ENCODE assay signal across 24 cellular contexts in the genomic region with DNA sequence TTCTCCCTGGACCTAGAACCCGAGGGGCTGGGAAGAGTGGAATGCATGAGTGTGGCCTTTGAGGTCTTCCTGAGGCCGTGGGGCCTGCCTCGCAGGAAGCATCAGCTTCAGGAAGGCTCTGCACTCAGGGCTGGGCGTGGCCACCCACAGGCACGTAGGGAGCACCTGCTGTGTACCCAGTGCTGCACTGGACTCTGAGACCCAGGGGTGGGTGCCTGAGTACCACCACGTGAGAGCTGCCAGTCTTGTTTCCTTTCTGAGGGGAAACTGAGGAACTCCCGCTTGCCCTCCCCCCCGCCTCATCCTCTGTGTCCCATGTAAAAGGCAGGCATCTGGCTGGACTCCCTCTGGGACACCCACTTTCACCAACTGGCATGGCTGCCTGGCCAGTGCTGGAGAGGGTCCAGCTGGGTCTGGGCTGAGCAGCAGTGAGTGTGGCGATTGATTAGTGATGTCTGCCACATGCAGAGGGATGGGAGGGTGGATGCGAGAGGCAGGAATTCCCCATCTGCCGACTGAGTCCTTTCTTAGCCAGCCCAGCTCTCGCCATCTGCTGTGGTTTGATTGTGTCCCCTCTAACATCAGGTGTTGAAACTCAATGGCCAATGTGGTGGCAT. TPM values are rescaled to one million over a fixed set of nuclear protein-coding genes. Genes with fewer than 3 reads are reported as not detected.
DNase-seq lines count a peak whose midpoint lies in the region; TF ChIP-seq lines count a peak whose summit lies in the region.
"Had no signal": no experiment of that assay in that cellular context is flagged by ENCODE, and none has a peak within 500 bp of the region (broad histone marks: within the 10 kb centered on the region; RNA-seq: fewer than 3 reads in every experiment).

No MANE protein-coding gene starts in this region.

- H4K91ac ChIP-seq in neuronal stem cell (ENCODE audit: low read depth, low read length, poor library complexity): no peak overlapping the region

- no peak overlapping the region for H3K27ac ChIP-seq in HEK293 (ENCODE audit: extremely low read depth, low read depth, low read length)
- H3K27ac ChIP-seq in neuronal stem cell (replicated peaks; ENCODE audit: low read length): no peak overlapping the region
- H3K27ac ChIP-seq in WERI-Rb-1: no peak overlapping the region
- H3K27ac ChIP-seq: A549; BLaER1 treated with 17β-estradiol and CSF1 and Interleukin-3, amounts not matched to agents 10 nM and 100 nM had no signal

- H2AK5ac ChIP-seq in neuronal stem cell (ENCODE audit: low read depth, low read length): peak overlapping the region; percentile 19

- no peak overlapping the region for H3K27ac Mint-ChIP-seq in chondrocyte (ENCODE audit: unreplicated experiment)
- H3K27ac Mint-ChIP-seq: CD14-positive monocyte; CD4-positive, alpha-beta T cell; GM23338; H9; HFFc6 had no signal

- H2BK12ac ChIP-seq in neuronal stem cell (ENCODE audit: low read length): peak overlapping the region; percentile 41

- H3K9me3 ChIP-seq in HEK293 (ENCODE audit: control insufficient read depth, insufficient read depth, low read depth, low read length) (no peaks in the 10 kb centered on the region), neuronal stem cell (replicated peaks in 1 of 2; ENCODE audit: control insufficient read depth in 2 of 2, insufficient read depth in 1 of 2, low read depth in 1 of 2, low read length in 2 of 2) (peaks cover 0 to 27% of the 10 kb centered on the region in 2 donors), WERI-Rb-1 (ENCODE audit: severe bottlenecking) (peaks cover 6% of the 10 kb centered on the region)
- H3K9me3 ChIP-seq: A549, BE2C had no signal

- no peak overlapping the region for H3K9ac ChIP-seq in neuronal stem cell (ENCODE audit: low read depth, low read length, poor library complexity)
- H3K9ac ChIP-seq: BLaER1 treated with 17β-estradiol and CSF1 and Interleukin-3, amounts not matched to agents 10 nM and 100 nM had no signal

- POLR2A ChIA-PET in HEK293 (lab: Yijun Ruan, JAX): no interaction called here

- H2BK5ac ChIP-seq in neuronal stem cell (ENCODE audit: low read length): no peak overlapping the region

- no peak overlapping the region for H2AFZ ChIP-seq in neuronal stem cell (ENCODE audit: low read length)
- H2AFZ ChIP-seq: GM23338 had no signal

- H3K4me1 Mint-ChIP-seq in chondrocyte (ENCODE audit: low read depth): no peaks in the 10 kb centered on the region
- H3K4me1 Mint-ChIP-seq: CD14-positive monocyte; CD8-positive, alpha-beta memory T cell; GM23338; H9 had no signal

- H3K27me3 Mint-ChIP-seq in chondrocyte (ENCODE audit: low read depth): no peaks in the 10 kb centered on the region
- H3K27me3 Mint-ChIP-seq: CD4-positive, alpha-beta T cell had no signal

- H3K36me3 Mint-ChIP-seq in chondrocyte (ENCODE audit: low read depth): no peaks in the 10 kb centered on the region
- H3K36me3 Mint-ChIP-seq: CD14-positive monocyte; CD8-positive, alpha-beta memory T cell had no signal

- TF ChIP-seq CTCF in HEK293 (tag by site-specific recombination; IDR thresholded peaks at IDR 0.05) (no peak), chondrocyte (IDR thresholded peaks at IDR 0.05) (no peak), WERI-Rb-1 (IDR thresholded peaks at IDR 0.05; ENCODE audit: low read depth, low read length) (no peak)

- H3K23ac ChIP-seq in neuronal stem cell (ENCODE audit: low read depth, low read length, poor library complexity): no peak overlapping the region

- peak overlapping the region; percentile 58 for H3K18ac ChIP-seq in neuronal stem cell (ENCODE audit: low read length)

- CTCF ChIA-PET in HEK293 (lab: Yijun Ruan, JAX): no interaction called here

- WGBS in neuronal stem cell (ENCODE audit: extremely low coverage in 2 of 2, insufficient read length in 2 of 2, insufficient replicate concordance in 1 of 2), 2 donors: no CpG with 5 or more reads among the region's 12 CpGs

- H3K27me3 ChIP-seq in neuronal stem cell (ENCODE audit: control insufficient read depth in 3 of 3, insufficient read depth in 3 of 3, low read depth in 1 of 3, low read length in 3 of 3) (peaks cover 0 to 42% (median 0%) of the 10 kb centered on the region in 3 experiments), WERI-Rb-1 (ENCODE audit: insufficient read depth, low read depth, severe bottlenecking) (no peaks in the 10 kb centered on the region)
- H3K27me3 ChIP-seq: BE2C had no signal

- H3K4me3 ChIP-seq in HEK293 (ENCODE audit: low read depth, low read length) (no peak overlapping the region), neuronal stem cell (ENCODE audit: low read length in 2 of 2) (no peak overlapping the region), WERI-Rb-1 (ENCODE audit: low read depth, low read length) (no peak overlapping the region)
- H3K4me3 ChIP-seq: A549; BLaER1 treated with 17β-estradiol and CSF1 and Interleukin-3, amounts not matched to agents 10 nM and 100 nM; GM12878; GM23338 had no signal

- peaks cover 19% of the 10 kb centered on the region for H3K9me3 Mint-ChIP-seq in chondrocyte (ENCODE audit: low read depth)
- H3K9me3 Mint-ChIP-seq: CD4-positive, alpha-beta T cell had no signal

- no peak overlapping the region for H4K8ac ChIP-seq in neuronal stem cell (ENCODE audit: low read depth, low read length)

- no peak overlapping the region for H3K4me3 Mint-ChIP-seq in chondrocyte (ENCODE audit: unreplicated experiment)
- H3K4me3 Mint-ChIP-seq: CD14-positive monocyte; CD4-positive, alpha-beta T cell; CD8-positive, alpha-beta memory T cell; GM23338; H9; HFFc6 had no signal

- no peak overlapping the region for H3K4ac ChIP-seq in neuronal stem cell (ENCODE audit: low read length)

- no peak overlapping the region for H3K4me2 ChIP-seq in neuronal stem cell (ENCODE audit: insufficient read depth, low read length, poor library complexity, severe bottlenecking)
- H3K4me2 ChIP-seq: A549, GM23338 had no signal

- no peak overlapping the region for H2BK15ac ChIP-seq in neuronal stem cell (ENCODE audit: low read length)

- peak; percentile 50 for DNase-seq in NCI-H2171 treated with DMSO at 0.1 percent for 48 hours (lab: John Stamatoyannopoulos, UW)
- peak; percentile 84 for DNase-seq in chondrocyte (ENCODE audit: low spot score)
- no peak for DNase-seq in neuronal stem cell (ENCODE audit: low spot score)
- no peak for DNase-seq in WERI-Rb-1
- DNase-seq in activated naive CD4-positive, alpha-beta T cell (lab: John Stamatoyannopoulos, UW): no peak
- DNase-seq in midbrain (lab: John Stamatoyannopoulos, UW): no peak
- DNase-seq: 8988T; ACHN; AML-193; BE2C; CD4-positive, alpha-beta T cell; DMS 273 treated with DMSO at 0.1 percent for 48 hours; DMS79; EL; GDM1; H9; HFFc6 had no signal

- no peak overlapping the region for H2BK120ac ChIP-seq in neuronal stem cell (ENCODE audit: low read depth, low read length)

- no peaks in the 10 kb centered on the region for H3K36me3 ChIP-seq in HEK293 (ENCODE audit: control insufficient read depth in 2 of 2, insufficient read depth in 1 of 2, low read length in 2 of 2)
- no peaks in the 10 kb centered on the region for H3K36me3 ChIP-seq in neuronal stem cell (replicated peaks in 1 of 2; ENCODE audit: control insufficient read depth in 2 of 2, insufficient read depth in 2 of 2, low read length in 2 of 2)
- no peaks in the 10 kb centered on the region for H3K36me3 ChIP-seq in WERI-Rb-1
- H3K36me3 ChIP-seq: BE2C; BLaER1 treated with 17β-estradiol and CSF1 and Interleukin-3, amounts not matched to agents 10 nM and 100 nM had no signal

- peak overlapping the region; percentile 0 for H3K14ac ChIP-seq in neuronal stem cell (ENCODE audit: low read length)

- H3K4me1 ChIP-seq in HEK293 (ENCODE audit: control insufficient read depth, insufficient read depth, low read length) (no peaks in the 10 kb centered on the region), neuronal stem cell (ENCODE audit: control insufficient read depth in 2 of 2, insufficient read depth in 1 of 2, low read depth in 1 of 2, low read length in 2 of 2) (no peaks in the 10 kb centered on the region)
- H3K4me1 ChIP-seq: A549, BE2C had no signal

- H3K79me1 ChIP-seq in neuronal stem cell (ENCODE audit: low read depth, low read length): peaks cover 2% of the 10 kb centered on the region

TF ChIP-seq in HEK293, 187 proteins besides CTCF, POLR2A, EP300 and RAD21:
- TF ChIP-seq, protein P1, sequence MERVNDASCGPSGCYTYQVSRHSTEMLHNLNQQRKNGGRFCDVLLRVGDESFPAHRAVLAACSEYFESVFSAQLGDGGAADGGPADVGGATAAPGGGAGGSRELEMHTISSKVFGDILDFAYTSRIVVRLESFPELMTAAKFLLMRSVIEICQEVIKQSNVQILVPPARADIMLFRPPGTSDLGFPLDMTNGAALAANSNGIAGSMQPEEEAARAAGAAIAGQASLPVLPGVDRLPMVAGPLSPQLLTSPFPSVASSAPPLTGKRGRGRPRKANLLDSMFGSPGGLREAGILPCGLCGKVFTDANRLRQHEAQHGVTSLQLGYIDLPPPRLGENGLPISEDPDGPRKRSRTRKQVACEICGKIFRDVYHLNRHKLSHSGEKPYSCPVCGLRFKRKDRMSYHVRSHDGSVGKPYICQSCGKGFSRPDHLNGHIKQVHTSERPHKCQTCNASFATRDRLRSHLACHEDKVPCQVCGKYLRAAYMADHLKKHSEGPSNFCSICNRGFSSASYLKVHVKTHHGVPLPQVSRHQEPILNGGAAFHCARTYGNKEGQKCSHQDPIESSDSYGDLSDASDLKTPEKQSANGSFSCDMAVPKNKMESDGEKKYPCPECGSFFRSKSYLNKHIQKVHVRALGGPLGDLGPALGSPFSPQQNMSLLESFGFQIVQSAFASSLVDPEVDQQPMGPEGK (tag by site-specific recombination; IDR thresholded peaks at IDR 0.05): no peak
- 0 out of 2 replicates have a peak, but pooled peaks have one; percentile 28 for TF ChIP-seq ZBTB17 (tag by site-specific recombination; IDR thresholded peaks at IDR 0.05)

RNA-seq across cellular contexts. Expression of a gene that starts 30.2 kb away (rescaled TPM):
- total RNA-seq in chondrocyte: 0.60 to 1.8 TPM (median 0.67 TPM) in 3 replicates
- polyA plus RNA-seq in neuronal stem cell (2013, experiment 1 of 2): 0.39 TPM
- polyA plus RNA-seq in neuronal stem cell (2013, experiment 2 of 2): 0.35 TPM

Comparison
In these comparisons a context has a peak if more than half of its experiments do, and no peak if none do; other contexts are left out.
1. DNase-seq: peak in NCI-H2171 treated with DMSO at 0.1 percent for 48 hours (single experiment) and chondrocyte (single experiment); none in neuronal stem cell (single experiment), WERI-Rb-1 (single experiment), activated naive CD4-positive, alpha-beta T cell (0 of 4) and midbrain (single experiment).